Comparison of ENCODE assay signal across 14 cellular contexts in genomic region chr5:53418844-53419243, GRCh38.
DNase-seq lines count a peak whose midpoint lies in the region; ATAC-seq and TF ChIP-seq lines count a peak whose summit lies in the region.
"Had no signal": no experiment of that assay in that cellular context is flagged by ENCODE, and none has a peak within 500 bp of the region (broad histone marks: within the 10 kb centered on the region; RNA-seq: fewer than 3 reads in every experiment).

No MANE protein-coding gene starts in this region.

- H3K4me3 ChIP-seq in fibroblast of villous mesenchyme (ENCODE audit: low read depth, low read length) (no peak overlapping the region), skeletal muscle satellite cell (ENCODE audit: low read length) (no peak overlapping the region)

- peaks cover 0 to 5% (median 0%) of the 10 kb centered on the region in 6 donors for H3K9me3 Mint-ChIP-seq in immature natural killer cell
- H3K9me3 Mint-ChIP-seq: activated naive CD8-positive, alpha-beta T cell treated with anti-CD3 and anti-CD28 coated beads, Interleukin-2, amount 50 U/mL, for 24 hours; neural crest cell had no signal

- H3K36me3 ChIP-seq in skeletal muscle satellite cell (ENCODE audit: insufficient read depth, low read length), result no peaks in the 10 kb centered on the region

- no peaks in the 10 kb centered on the region for H3K9me3 ChIP-seq in skeletal muscle satellite cell (replicated peaks; ENCODE audit: low read length)

- H3K4me1 ChIP-seq in skeletal muscle satellite cell (ENCODE audit: control insufficient read depth, insufficient read depth, low read length), result peaks cover 42% of the 10 kb centered on the region

- peaks cover 0 to 5% (median 4%) of the 10 kb centered on the region in 3 donors for H3K27me3 Mint-ChIP-seq in immature natural killer cell (ENCODE audit: low read depth in 3 of 3)
- H3K27me3 Mint-ChIP-seq: activated naive CD8-positive, alpha-beta T cell treated with anti-CD3 and anti-CD28 coated beads, Interleukin-2, amount 50 U/mL, for 24 hours had no signal

- H3K9ac ChIP-seq in skeletal muscle satellite cell (ENCODE audit: low read depth, low read length), result peak overlapping the region; percentile 79

- no peak overlapping the region for H3K27ac Mint-ChIP-seq in immature natural killer cell
- H3K27ac Mint-ChIP-seq: activated naive CD8-positive, alpha-beta T cell treated with anti-CD3 and anti-CD28 coated beads, Interleukin-2, amount 50 U/mL, for 24 hours had no signal

- H3K36me3 Mint-ChIP-seq in immature natural killer cell, result no peaks in the 10 kb centered on the region

- TF ChIP-seq CTCF in fibroblast of villous mesenchyme (IDR thresholded peaks at IDR 0.05; ENCODE audit: insufficient read depth, low read depth, low read length), result no peak

- no peaks in the 10 kb centered on the region for H3K27me3 ChIP-seq in skeletal muscle satellite cell (ENCODE audit: control insufficient read depth, insufficient read depth, low read length)

- no peaks in the 10 kb centered on the region for H3K4me1 Mint-ChIP-seq in immature natural killer cell
- H3K4me1 Mint-ChIP-seq: activated naive CD8-positive, alpha-beta T cell treated with anti-CD3 and anti-CD28 coated beads, Interleukin-2, amount 50 U/mL, for 24 hours had no signal

- no peak overlapping the region for H3K4me3 Mint-ChIP-seq in immature natural killer cell
- H3K4me3 Mint-ChIP-seq: activated naive CD8-positive, alpha-beta T cell treated with anti-CD3 and anti-CD28 coated beads, Interleukin-2, amount 50 U/mL, for 24 hours; neural crest cell had no signal

- peak overlapping the region; percentile 61 for H3K4me2 ChIP-seq in skeletal muscle satellite cell (ENCODE audit: low read length)

- ATAC-seq in GM21717 (IDR thresholded peaks at IDR 0.05; ENCODE audit: unreplicated experiment), result no peak
- ATAC-seq: activated naive CD8-positive, alpha-beta T cell treated with anti-CD3 and anti-CD28 coated beads, Interleukin-2, amount 50 U/mL, for 24 hours; left colon had no signal

- peak; percentile 50 for DNase-seq in H4 (ENCODE audit: low spot score)
- peak; percentile 95 for DNase-seq in amniotic epithelial cell (ENCODE audit: low read depth)
- DNase-seq in fibroblast of villous mesenchyme (ENCODE audit: low read depth), result peak; percentile 95
- no peak for DNase-seq in central memory CD4-positive, alpha-beta T cell
- no peak for DNase-seq in immature natural killer cell
- DNase-seq in KG1 (lab: John Stamatoyannopoulos, UW), result no peak
- DNase-seq: activated naive CD8-positive, alpha-beta T cell treated with anti-CD3 and anti-CD28 coated beads, Interleukin-2, amount 50 U/mL, for 24 hours; left colon; NCI-H2081; stimulated activated CD4-positive, alpha-beta T cell treated with anti-CD3 and anti-CD28 coated beads, Interleukin-1b, Interleukin-23, amount 100 ng/mL, for 48 hours; stimulated activated naive CD4-positive, alpha-beta T cell had no signal

Comparison
In these comparisons a context has a peak if more than half of its experiments do, and no peak if none do; other contexts are left out.
1. DNase-seq: peak in H4 (single experiment), amniotic epithelial cell (single experiment) and fibroblast of villous mesenchyme (single experiment); none in central memory CD4-positive, alpha-beta T cell (single experiment), immature natural killer cell (0 of 3) and KG1 (single experiment).